17 cellular contexts compared by ENCODE assay signal in genomic region chr20:20024942-20025341, GRCh38. TPM values are rescaled to one million over a fixed set of nuclear protein-coding genes. Genes with fewer than 3 reads are reported as not detected.
DNase-seq lines count a peak whose midpoint lies in the region; FAIRE-seq and TF ChIP-seq lines count a peak whose summit lies in the region.
"Had no signal": no experiment of that assay in that cellular context is flagged by ENCODE, and none has a peak within 500 bp of the region (broad histone marks: within the 10 kb centered on the region; RNA-seq: fewer than 3 reads in every experiment).

No MANE protein-coding gene starts in this region.

- H3K27ac ChIP-seq in kidney (ENCODE audit: low read depth in 2 of 2, low read length in 2 of 2), result no peak overlapping the region
- H3K27ac ChIP-seq: body of pancreas, foreskin keratinocyte had no signal

- no peaks in the 10 kb centered on the region for H3K9me3 ChIP-seq in kidney (ENCODE audit: control insufficient read depth in 1 of 2, low read length in 2 of 2)
- H3K9me3 ChIP-seq: BE2C, body of pancreas had no signal

- peaks cover 2 to 4% of the 10 kb centered on the region in 2 donors for H3K36me3 ChIP-seq in kidney (ENCODE audit: control insufficient read depth in 1 of 2, insufficient read depth in 2 of 2, low read length in 2 of 2)

- H3K9me3 Mint-ChIP-seq in CD14-positive monocyte, result no peaks in the 10 kb centered on the region
- H3K9me3 Mint-ChIP-seq: T-helper 1 cell treated with Interleukin-12 subunit alpha and Interleukin-12 subunit beta and Interleukin-4 antibody, amounts not matched to agents 30 μg/mL and 1 μg/mL, for 36 hours had no signal

- H3K4me3 Mint-ChIP-seq in CD14-positive monocyte, result no peak overlapping the region
- H3K4me3 Mint-ChIP-seq: T-helper 1 cell treated with Interleukin-12 subunit alpha and Interleukin-12 subunit beta and Interleukin-4 antibody, amounts not matched to agents 30 μg/mL and 1 μg/mL, for 36 hours had no signal

- H3K36me3 Mint-ChIP-seq in CD14-positive monocyte, result peaks cover 36 to 74% of the 10 kb centered on the region in 2 donors

- TF ChIP-seq CTCF in CD14-positive monocyte (IDR thresholded peaks at IDR 0.05), result no peak
- no peak for TF ChIP-seq CTCF in kidney (IDR thresholded peaks at IDR 0.05; ENCODE audit: borderline replicate concordance, extremely low read depth, insufficient read depth)

- peak overlapping the region in 1 of 7 donors; percentile 69 for H3K27ac Mint-ChIP-seq in CD14-positive monocyte
- H3K27ac Mint-ChIP-seq: T-helper 1 cell treated with Interleukin-12 subunit alpha and Interleukin-12 subunit beta and Interleukin-4 antibody, amounts not matched to agents 30 μg/mL and 1 μg/mL, for 36 hours had no signal

- no peaks in the 10 kb centered on the region for H3K27me3 Mint-ChIP-seq in CD14-positive monocyte (ENCODE audit: low read depth in 3 of 3)

- H3K9ac ChIP-seq in kidney (ENCODE audit: low read length in 2 of 2), result no peak overlapping the region

- intact Hi-C loops in CD14-positive monocyte (cut with micrococcal nuclease), result no loop called here
- intact Hi-C loops in kidney (cut with DNase I), result no loop called here

- H3K4me1 ChIP-seq in kidney (ENCODE audit: control insufficient read depth in 1 of 2, insufficient read depth in 1 of 2, low read depth in 1 of 2, low read length in 2 of 2), result peaks cover 0 to 5% of the 10 kb centered on the region in 2 donors
- H3K4me1 ChIP-seq: BE2C, foreskin keratinocyte had no signal

- no peak overlapping the region for H3K4me3 ChIP-seq in kidney (ENCODE audit: low read length in 2 of 2)
- H3K4me3 ChIP-seq: body of pancreas, lung had no signal

- peaks cover 18% of the 10 kb centered on the region for H3K4me1 Mint-ChIP-seq in CD14-positive monocyte

- in situ Hi-C loops in ACHN (cut with HindIII; ENCODE audit: low pct_ligation_motif_present, low pct_unique_long_range_greater_than_20kb, low sequenced_read_pairs), result no loop called here

- peak; percentile 60 for DNase-seq in ACHN
- peak; percentile 61 for DNase-seq in EL
- peak; percentile 8 for DNase-seq in amniotic stem cell (lab: John Stamatoyannopoulos, UW)
- DNase-seq in kidney tubule cell (ENCODE audit: low spot score), result peak; percentile 69
- DNase-seq in mucosa of gallbladder (ENCODE audit: low spot score), result no peak
- DNase-seq in activated gamma-delta T cell (lab: John Stamatoyannopoulos, UW), result no peak
- no peak for DNase-seq in CD14-positive monocyte (ENCODE audit: low spot score)
- DNase-seq in kidney, result no peak
- DNase-seq: activated CD4-positive, CD25-positive, alpha-beta regulatory T cell treated with anti-CD3 and anti-CD28 coated beads, Interleukin-2, amount 50 U/mL, for 72 hours; activated T-cell treated with anti-CD3 and anti-CD28 coated beads, Interleukin-2, amount 50 U/mL, for 1 hour; BE2C; body of pancreas; foreskin keratinocyte; NCI-H2107; stimulated activated CD4-positive, alpha-beta T cell treated with anti-CD3 and anti-CD28 coated beads, Interleukin-4, amount 100 ng/mL, for 4 hours had no signal

- FAIRE-seq in kidney (lab: Jason Lieb, UNC), result no peak

RNA-seq across cellular contexts. Expression of gene NAA20, which starts 7.8 kb away (rescaled TPM):
- 54.3 TPM for total RNA-seq in mucosa of gallbladder
- polyA plus RNA-seq in CD14-positive monocyte, result 100 to 1,000 TPM in 1 of 2 donors, 10 to 100 TPM in 1; 94.0 to 103 TPM
- total RNA-seq in kidney, result 72.8 TPM
- polyA plus RNA-seq in kidney (ENCODE audit: insufficient read depth, low read depth, low replicate concordance), result 104 TPM

RNA-seq across cellular contexts. Expression of gene CRNKL1, which starts 27.3 kb away (rescaled TPM):
- total RNA-seq in mucosa of gallbladder (24.9 TPM), kidney (20.8 TPM)
- polyA plus RNA-seq in CD14-positive monocyte (1 to 10 TPM; 5.9 to 7.4 TPM), kidney (ENCODE audit: insufficient read depth, low read depth, low replicate concordance) (18.3 TPM)

RNA-seq across cellular contexts. Expression of gene CFAP61, which starts 27.4 kb away (rescaled TPM):
- total RNA-seq in mucosa of gallbladder, result 0.78 TPM
- polyA plus RNA-seq in CD14-positive monocyte, result not detected
- total RNA-seq in kidney, result 2.6 TPM
- polyA plus RNA-seq in kidney (ENCODE audit: insufficient read depth, low read depth, low replicate concordance), result 0.58 TPM
- total RNA-seq: foreskin keratinocyte had no signal
- polyA plus RNA-seq: foreskin keratinocyte had no signal

Comparison
In these comparisons a context has a peak if more than half of its experiments do, and no peak if none do; other contexts are left out.
1. DNase-seq: peak in ACHN (single experiment), EL (single experiment), amniotic stem cell (single experiment) and kidney tubule cell (single experiment); none in mucosa of gallbladder (single experiment), activated gamma-delta T cell (single experiment), CD14-positive monocyte (single experiment) and kidney (single experiment).